Comparison of ENCODE assay signal across 7 cellular contexts in the genomic region with DNA sequence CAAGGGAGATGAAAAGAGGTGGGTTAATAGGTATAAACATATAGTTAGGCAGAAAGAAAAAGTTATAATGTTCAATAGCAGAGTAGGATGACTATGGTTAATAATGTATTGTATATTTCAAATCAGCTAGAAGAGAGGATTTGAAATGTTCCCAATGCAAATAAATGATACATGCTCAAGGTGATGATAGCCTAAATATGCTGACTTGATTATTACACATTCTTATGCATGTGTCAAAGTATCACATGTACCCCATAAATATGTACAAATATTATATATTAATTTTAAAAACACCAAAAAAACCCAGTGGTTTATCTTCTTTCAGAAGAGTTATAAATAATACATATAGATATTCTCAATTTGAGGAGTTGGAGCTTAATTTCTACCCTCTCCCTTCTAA. TPM values are rescaled to one million over a fixed set of nuclear protein-coding genes. Genes with fewer than 3 reads are reported as not detected.
"Had no signal": no experiment of that assay in that cellular context is flagged by ENCODE, and none has a peak within 500 bp of the region (broad histone marks: within the 10 kb centered on the region; RNA-seq: fewer than 3 reads in every experiment).

No MANE protein-coding gene starts in this region.

- H3K4me3 Mint-ChIP-seq: IgD-negative memory B cell had no signal

- H3K27ac ChIP-seq: HL-60 had no signal

- H3K27ac Mint-ChIP-seq: IgD-negative memory B cell had no signal

- H3K4me1 Mint-ChIP-seq: IgD-negative memory B cell had no signal

- DNase-seq: IMR-90, KBM-7, KG1 had no signal

- FAIRE-seq: HTR-8/SVneo had no signal

RNA-seq across cellular contexts. Expression of gene ZSWIM5, which starts 38.3 kb away (rescaled TPM):
- total RNA-seq: HT1080 had no signal
